Comparison of ENCODE assay signal across 14 cellular contexts in the genomic region with DNA sequence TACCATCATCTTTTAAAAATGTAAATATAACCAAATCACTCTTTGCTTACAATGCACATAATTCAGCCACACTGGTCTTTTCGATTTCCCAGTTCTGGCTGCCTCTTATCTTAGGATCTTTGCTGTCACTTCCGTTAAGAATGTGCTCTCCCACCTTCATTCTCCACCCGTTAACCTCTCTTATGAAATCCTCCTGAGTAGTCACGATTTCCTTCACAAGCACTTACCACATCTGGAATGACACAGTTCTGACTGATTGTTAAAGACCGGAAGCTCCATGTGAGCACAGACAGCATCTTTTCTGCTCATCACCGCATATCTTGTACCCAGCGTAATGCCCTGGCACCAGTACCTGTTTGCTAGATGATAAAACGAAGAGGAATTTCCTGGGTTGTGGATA.
DNase-seq lines count a peak whose midpoint lies in the region; ATAC-seq, FAIRE-seq and TF ChIP-seq lines count a peak whose summit lies in the region.
"Had no signal": no experiment of that assay in that cellular context is flagged by ENCODE, and none has a peak within 500 bp of the region (broad histone marks: within the 10 kb centered on the region; RNA-seq: fewer than 3 reads in every experiment).

No MANE protein-coding gene starts in this region.

- H3K27ac Mint-ChIP-seq in MCF 10A (ENCODE audit: low read depth, unreplicated experiment): peak overlapping the region; percentile 29
- no peak overlapping the region for H3K27ac Mint-ChIP-seq in activated T-cell treated with anti-CD3 and anti-CD28 coated beads, Interleukin-2, amount 50 U/mL, for 24 hours

- no peak for ATAC-seq in left colon
- ATAC-seq: naive thymus-derived CD8-positive, alpha-beta T cell had no signal

- H3K27me3 ChIP-seq in breast epithelium: no peaks in the 10 kb centered on the region
- H3K27me3 ChIP-seq: suprapubic skin had no signal

- TF ChIP-seq CTCF in MCF 10A (IDR thresholded peaks at IDR 0.05; ENCODE audit: unreplicated experiment) (no peak), breast epithelium (IDR thresholded peaks at IDR 0.05) (no peak), RWPE1 (conservative IDR thresholded peaks at IDR 0.05; ENCODE audit: low read depth) (no peak)

- peaks cover 15% of the 10 kb centered on the region for H3K36me3 Mint-ChIP-seq in MCF 10A (ENCODE audit: insufficient read depth, unreplicated experiment)
- peaks cover 52% of the 10 kb centered on the region for H3K36me3 Mint-ChIP-seq in activated T-cell treated with anti-CD3 and anti-CD28 coated beads, Interleukin-2, amount 50 U/mL, for 24 hours (ENCODE audit: low read depth)

- H3K27ac ChIP-seq in breast epithelium: no peak overlapping the region
- peak overlapping the region; percentile 96 for H3K27ac ChIP-seq in RWPE1
- H3K27ac ChIP-seq: suprapubic skin had no signal

- no peaks in the 10 kb centered on the region for H3K4me1 ChIP-seq in breast epithelium
- H3K4me1 ChIP-seq: suprapubic skin had no signal

- no peak overlapping the region for H3K4me3 Mint-ChIP-seq in MCF 10A (ENCODE audit: unreplicated experiment)
- H3K4me3 Mint-ChIP-seq in activated T-cell treated with anti-CD3 and anti-CD28 coated beads, Interleukin-2, amount 50 U/mL, for 24 hours: no peak overlapping the region
- H3K4me3 Mint-ChIP-seq: naive thymus-derived CD8-positive, alpha-beta T cell had no signal

- peaks cover 13% of the 10 kb centered on the region for H3K4me1 Mint-ChIP-seq in MCF 10A (ENCODE audit: insufficient read depth, unreplicated experiment)
- H3K4me1 Mint-ChIP-seq in activated T-cell treated with anti-CD3 and anti-CD28 coated beads, Interleukin-2, amount 50 U/mL, for 24 hours (ENCODE audit: low read depth): no peaks in the 10 kb centered on the region

- CTCF ChIA-PET in MCF 10A (lab: Yijun Ruan, JAX): interaction anchor here (0.6 kb wide), 2 partner anchors 20 to 727 kb away, joined by 3 read pairs; no protein-coding TSS in a partner anchor
- CTCF ChIA-PET in RWPE1 (lab: Yijun Ruan, JAX): no interaction called here

- H3K4me3 ChIP-seq in breast epithelium: no peak overlapping the region
- H3K4me3 ChIP-seq: suprapubic skin had no signal

- DNase-seq in MCF 10A (ENCODE audit: unreplicated experiment) (peak; percentile 98), breast epithelium (ENCODE audit: low spot score in 2 of 2) (no peak), RWPE1 (ENCODE audit: low spot score) (peak; percentile 87), fibroblast of gingiva (ENCODE audit: low read depth) (peak; percentile 72), urothelium cell line (ENCODE audit: low spot score) (peak; percentile 77), left colon (no peak)
- no peak for DNase-seq in activated T-cell treated with anti-CD3 and anti-CD28 coated beads, Interleukin-2, amount 50 U/mL, for 24 hours
- DNase-seq in stimulated activated CD4-positive, alpha-beta T cell treated with anti-CD3 and anti-CD28 coated beads, Interleukin-4, amount 100 ng/mL, for 4 hours: no peak
- DNase-seq: naive thymus-derived CD8-positive, alpha-beta T cell; NCI-H69; T1000 had no signal

- H3K27me3 Mint-ChIP-seq in MCF 10A (ENCODE audit: insufficient read depth, unreplicated experiment): no peaks in the 10 kb centered on the region
- no peaks in the 10 kb centered on the region for H3K27me3 Mint-ChIP-seq in activated T-cell treated with anti-CD3 and anti-CD28 coated beads, Interleukin-2, amount 50 U/mL, for 24 hours
- H3K27me3 Mint-ChIP-seq: naive thymus-derived CD8-positive, alpha-beta T cell had no signal

- POLR2A ChIA-PET in MCF 10A (lab: Yijun Ruan, JAX) (interaction anchor here (0.7 to 3.4 kb wide), 5 partner anchors 10 to 339 kb away, joined by 3 to 14 read pairs (median 5); a partner anchor contains a TSS), RWPE1 (lab: Yijun Ruan, JAX; ENCODE audit: low non-redundant PET) (no interaction called here)

- intact Hi-C loops in MCF 10A (cut with micrococcal nuclease): loop anchor here (5.0 kb wide), 1 partner anchor 86 kb away; a partner anchor contains a TSS
- intact Hi-C loops in breast epithelium (cut with DNase I; ENCODE audit: low total_unique reads): no loop called here
- intact Hi-C loops in left colon (cut with DNase I, micrococcal nuclease): no loop called here

- FAIRE-seq in urothelium cell line (lab: Jason Lieb, UNC): no peak
- FAIRE-seq: A204.1, G401.6 had no signal

- H3K9me3 ChIP-seq in breast epithelium: no peaks in the 10 kb centered on the region
- H3K9me3 ChIP-seq: suprapubic skin had no signal

- TF ChIP-seq POLR2A in breast epithelium (IDR thresholded peaks at IDR 0.05): no peak

- no peaks in the 10 kb centered on the region for H3K9me3 Mint-ChIP-seq in MCF 10A (ENCODE audit: unreplicated experiment)
- H3K9me3 Mint-ChIP-seq in activated T-cell treated with anti-CD3 and anti-CD28 coated beads, Interleukin-2, amount 50 U/mL, for 24 hours: no peaks in the 10 kb centered on the region
- H3K9me3 Mint-ChIP-seq: naive thymus-derived CD8-positive, alpha-beta T cell had no signal

- no TSS peak for BruUV-seq in MCF 10A (replicated peaks; lab: Mats Ljungman, UMichigan)

- H3K36me3 ChIP-seq in breast epithelium: no peaks in the 10 kb centered on the region

Comparison
In these comparisons a context has a peak if more than half of its experiments do, and no peak if none do; other contexts are left out.
1. DNase-seq: peak in MCF 10A (single experiment), RWPE1 (single experiment), fibroblast of gingiva (single experiment) and urothelium cell line (single experiment); none in breast epithelium (0 of 2), left colon (0 of 2), activated T-cell treated with anti-CD3 and anti-CD28 coated beads, Interleukin-2, amount 50 U/mL, for 24 hours (single experiment) and stimulated activated CD4-positive, alpha-beta T cell treated with anti-CD3 and anti-CD28 coated beads, Interleukin-4, amount 100 ng/mL, for 4 hours (0 of 2).